In the genomic region with DNA sequence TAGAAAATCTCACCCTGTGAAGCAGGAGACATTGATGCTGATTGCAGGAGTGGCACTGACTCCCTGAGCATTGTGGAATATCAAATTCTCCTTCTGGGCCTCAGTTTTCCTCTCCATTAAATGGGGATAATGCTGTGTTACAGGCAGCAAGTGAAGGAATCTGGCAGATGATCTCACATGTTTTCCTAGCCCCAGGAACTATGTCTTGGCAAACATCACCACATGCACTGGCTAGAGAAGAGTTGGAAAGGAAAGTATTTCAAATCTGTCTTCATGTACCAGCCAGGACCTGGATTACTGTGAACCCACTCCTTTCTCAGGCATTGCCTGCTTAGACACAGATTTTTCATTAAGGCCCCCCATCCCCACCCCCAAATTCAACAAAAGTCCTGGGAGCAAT, we compare ENCODE assay signal across 16 cellular contexts. TPM values are rescaled to one million over a fixed set of nuclear protein-coding genes. Genes with fewer than 3 reads are reported as not detected.
DNase-seq lines count a peak whose midpoint lies in the region; ATAC-seq, FAIRE-seq and TF ChIP-seq lines count a peak whose summit lies in the region.
"Had no signal": no experiment of that assay in that cellular context is flagged by ENCODE, and none has a peak within 500 bp of the region (broad histone marks: within the 10 kb centered on the region; RNA-seq: fewer than 3 reads in every experiment).

No MANE protein-coding gene starts in this region.

- H3K9me3 ChIP-seq in astrocyte (ENCODE audit: insufficient read depth, low read depth, low read length) = no peaks in the 10 kb centered on the region
- no peaks in the 10 kb centered on the region for H3K9me3 ChIP-seq in lung (ENCODE audit: control insufficient read depth in 2 of 2, insufficient read depth in 1 of 2, low read length in 1 of 2)
- H3K9me3 ChIP-seq: BE2C had no signal

- no peak overlapping the region for H3K27ac ChIP-seq in astrocyte (ENCODE audit: low read depth, low read length)
- no peak overlapping the region for H3K27ac ChIP-seq in lung (ENCODE audit: low read depth in 1 of 2, low read length in 1 of 2)

- H3K36me3 Mint-ChIP-seq in astrocyte (ENCODE audit: low read depth, unreplicated experiment) = no peaks in the 10 kb centered on the region
- H3K36me3 Mint-ChIP-seq in dendritic cell treated with granulocyte-macrophage colony-stimulating factor and Interleukin-4, amounts not matched to agents 40 ng/mL and 50 ng/mL, for 4 days (ENCODE audit: low read depth) = no peaks in the 10 kb centered on the region

- H3K4me1 Mint-ChIP-seq in astrocyte (ENCODE audit: low read depth, unreplicated experiment) = peaks cover 15% of the 10 kb centered on the region
- peaks cover 84% of the 10 kb centered on the region for H3K4me1 Mint-ChIP-seq in dendritic cell treated with granulocyte-macrophage colony-stimulating factor and Interleukin-4, amounts not matched to agents 40 ng/mL and 50 ng/mL, for 4 days (ENCODE audit: low read depth)

- peaks cover 17% of the 10 kb centered on the region for H3K4me1 ChIP-seq in astrocyte (ENCODE audit: insufficient read depth, low read length)
- peaks cover 1 to 3% of the 10 kb centered on the region in 2 donors for H3K4me1 ChIP-seq in lung (ENCODE audit: control insufficient read depth in 2 of 2, insufficient read depth in 2 of 2, low read length in 2 of 2)
- H3K4me1 ChIP-seq: BE2C had no signal

- H3K79me2 ChIP-seq in astrocyte (ENCODE audit: insufficient read depth, low read length) = no peaks in the 10 kb centered on the region

- H3K36me3 ChIP-seq in astrocyte (ENCODE audit: insufficient read depth, low read length) (no peaks in the 10 kb centered on the region), lung (ENCODE audit: control insufficient read depth in 2 of 2, insufficient read depth in 2 of 2, low read length in 2 of 2) (no peaks in the 10 kb centered on the region)
- H3K36me3 ChIP-seq: BE2C had no signal

- H3K27me3 ChIP-seq in astrocyte (ENCODE audit: insufficient read depth, low read length) = no peaks in the 10 kb centered on the region
- no peaks in the 10 kb centered on the region for H3K27me3 ChIP-seq in lung (ENCODE audit: control insufficient read depth, insufficient read depth)
- H3K27me3 ChIP-seq: BE2C had no signal

- no peak overlapping the region for H3K27ac Mint-ChIP-seq in astrocyte (ENCODE audit: unreplicated experiment)
- H3K27ac Mint-ChIP-seq in dendritic cell treated with granulocyte-macrophage colony-stimulating factor and Interleukin-4, amounts not matched to agents 40 ng/mL and 50 ng/mL, for 4 days = peak overlapping the region; percentile 56
- H3K27ac Mint-ChIP-seq: CD4-positive, alpha-beta T cell had no signal

- H3K4me3 Mint-ChIP-seq in astrocyte (ENCODE audit: unreplicated experiment) = no peak overlapping the region
- no peak overlapping the region for H3K4me3 Mint-ChIP-seq in dendritic cell treated with granulocyte-macrophage colony-stimulating factor and Interleukin-4, amounts not matched to agents 40 ng/mL and 50 ng/mL, for 4 days
- H3K4me3 Mint-ChIP-seq: CD4-positive, alpha-beta T cell had no signal

- peak; percentile 21 for DNase-seq in astrocyte (ENCODE audit: low read depth)
- DNase-seq in lung (ENCODE audit: low spot score) = peak; percentile 4
- DNase-seq in urothelium cell line (ENCODE audit: low spot score) = no peak
- DNase-seq in NCI-H524 treated with DMSO at 0.1 percent for 48 hours (lab: John Stamatoyannopoulos, UW) = no peak
- DNase-seq: BE2C; CD4-positive, alpha-beta T cell; DMS53; KBM-7; MV-4-11; NCI-H1417; NCI-H1930; NK-92 treated with Interleukin-12 subunit alpha and Interleukin-12 subunit beta, amount 100 ng/mL, for 24 hours; RPMI8226; SIG-M5 had no signal

- no peak for ATAC-seq in lung (ENCODE audit: insufficient read depth, low FRiP score)

- intact Hi-C loops in dendritic cell treated with granulocyte-macrophage colony-stimulating factor and Interleukin-4, amounts not matched to agents 40 ng/mL and 50 ng/mL, for 4 days (cut with micrococcal nuclease) = loop anchor here (2.0 kb wide), 1 partner anchor 107 kb away; no protein-coding TSS in a partner anchor

- no peak overlapping the region for H3K4me2 ChIP-seq in astrocyte (ENCODE audit: low read length)

- FAIRE-seq in astrocyte (lab: Jason Lieb, UNC) (no peak), urothelium cell line (lab: Jason Lieb, UNC) (no peak)

- peaks cover 7% of the 10 kb centered on the region for H3K27me3 Mint-ChIP-seq in astrocyte (ENCODE audit: low read depth, unreplicated experiment)
- H3K27me3 Mint-ChIP-seq in dendritic cell treated with granulocyte-macrophage colony-stimulating factor and Interleukin-4, amounts not matched to agents 40 ng/mL and 50 ng/mL, for 4 days = peaks cover 10% of the 10 kb centered on the region

- H4K20me1 ChIP-seq in astrocyte (ENCODE audit: insufficient read depth, low read length) = no peaks in the 10 kb centered on the region

- TF ChIP-seq CTCF in astrocyte (IDR thresholded peaks at IDR 0.05; ENCODE audit: insufficient read depth, low read depth, low read length) (no peak), lung (IDR thresholded peaks at IDR 0.05; ENCODE audit: control extremely low read depth, extremely low read depth) (no peak)

- H3K9ac ChIP-seq in astrocyte (ENCODE audit: low read length) = no peak overlapping the region

- H3K4me3 ChIP-seq in astrocyte (ENCODE audit: insufficient read depth, low read depth, low read length) (no peak overlapping the region), lung (no peak overlapping the region)

- H3K9me3 Mint-ChIP-seq in astrocyte (ENCODE audit: unreplicated experiment) = no peaks in the 10 kb centered on the region
- H3K9me3 Mint-ChIP-seq in dendritic cell treated with granulocyte-macrophage colony-stimulating factor and Interleukin-4, amounts not matched to agents 40 ng/mL and 50 ng/mL, for 4 days = no peaks in the 10 kb centered on the region
- H3K9me3 Mint-ChIP-seq: CD4-positive, alpha-beta T cell had no signal

- no peak overlapping the region for H2AFZ ChIP-seq in astrocyte (ENCODE audit: low read depth, low read length)

RNA-seq across cellular contexts. Expression of gene CCL8, which starts 13.6 kb away (rescaled TPM):
- total RNA-seq in astrocyte (not detected in 2 replicates), lung (under 1 TPM; 0.26 to 0.95 TPM)
- polyA plus RNA-seq in lung = 1 to 10 TPM in 1 of 2 donors, under 1 TPM in 1; 0.49 to 7.6 TPM
- total RNA-seq: CD4-positive, alpha-beta T cell; G401 had no signal

RNA-seq across cellular contexts. Expression of gene CCL11, which starts 20.1 kb away (rescaled TPM):
- total RNA-seq in astrocyte = 0.26 TPM in 1 of 2 replicates, not detected in the other
- under 1 TPM; 0.18 to 0.80 TPM for total RNA-seq in lung
- 1 to 10 TPM in 1 of 2 donors, under 1 TPM in 1; 0.39 to 3.6 TPM for polyA plus RNA-seq in lung
- total RNA-seq: CD4-positive, alpha-beta T cell; G401 had no signal

RNA-seq across cellular contexts. Expression of gene CCL7, which starts 35.6 kb away (rescaled TPM):
- total RNA-seq in astrocyte (not detected in 2 replicates), lung (1 to 10 TPM in 1 of 2 donors, not detected in 1; 1.0 TPM)
- 10 to 100 TPM in 1 of 2 donors, 1 to 10 TPM in 1; 1.0 to 44.9 TPM for polyA plus RNA-seq in lung
- total RNA-seq: CD4-positive, alpha-beta T cell; G401 had no signal

RNA-seq across cellular contexts. Expression of gene CCL2, which starts 50.5 kb away (rescaled TPM):
- 44.1 and 54.2 TPM in 2 replicates for total RNA-seq in astrocyte
- total RNA-seq in lung = 10 to 100 TPM; 80.8 to 93.5 TPM
- polyA plus RNA-seq in lung = 1,000 to 10,000 TPM in 1 of 2 donors, 100 to 1,000 TPM in 1; 226 to 1,172 TPM
- total RNA-seq: CD4-positive, alpha-beta T cell; G401 had no signal

RNA-seq across cellular contexts. Expression of gene CCL13, which starts 50.7 kb away (rescaled TPM):
- total RNA-seq in astrocyte = not detected in 2 replicates
- 1 to 10 TPM; 4.4 to 4.6 TPM for total RNA-seq in lung
- 1 to 10 TPM; 2.5 to 3.7 TPM for polyA plus RNA-seq in lung
- total RNA-seq: CD4-positive, alpha-beta T cell; G401 had no signal

Comparison
In these comparisons a context has a peak if more than half of its experiments do, and no peak if none do; other contexts are left out.
1. DNase-seq: peak in astrocyte (single experiment) and lung (single experiment); none in urothelium cell line (single experiment) and NCI-H524 treated with DMSO at 0.1 percent for 48 hours (single experiment).